Comparison of ENCODE assay signal across 1 cellular context in genomic region chr13:48155850-48156249, GRCh38.
TF ChIP-seq lines count a peak whose summit lies in the region.

No MANE protein-coding gene starts in this region.

TF ChIP-seq in HepG2, 621 proteins besides CTCF, POLR2A, EP300 and RAD21 (continued from another document):
- TF ChIP-seq ATF2 (CRISPR knock-in tag; IDR thresholded peaks at IDR 0.05) (no peak), SNAPC4 (CRISPR knock-in tag; IDR thresholded peaks at IDR 0.05) (no peak), ZNF83 (CRISPR knock-in tag; IDR thresholded peaks at IDR 0.05; ENCODE audit: borderline replicate concordance) (no peak), ZSCAN25 (CRISPR knock-in tag; IDR thresholded peaks at IDR 0.05) (no peak), SMYD3 (CRISPR knock-in tag; IDR thresholded peaks at IDR 0.05) (no peak), ZEB1 (IDR thresholded peaks at IDR 0.05; ENCODE audit: insufficient replicate concordance, low read depth) (no peak), ZMYM4 (CRISPR knock-in tag; IDR thresholded peaks at IDR 0.05) (no peak), ZNF296 (CRISPR knock-in tag; conservative IDR thresholded peaks at IDR 0.05) (no peak), HMG20A (CRISPR knock-in tag; IDR thresholded peaks at IDR 0.05; ENCODE audit: borderline replicate concordance) (no peak), MYPOP (CRISPR knock-in tag; IDR thresholded peaks at IDR 0.05) (no peak)
